ENCODE assay signal across 33 cellular contexts in the genomic region with DNA sequence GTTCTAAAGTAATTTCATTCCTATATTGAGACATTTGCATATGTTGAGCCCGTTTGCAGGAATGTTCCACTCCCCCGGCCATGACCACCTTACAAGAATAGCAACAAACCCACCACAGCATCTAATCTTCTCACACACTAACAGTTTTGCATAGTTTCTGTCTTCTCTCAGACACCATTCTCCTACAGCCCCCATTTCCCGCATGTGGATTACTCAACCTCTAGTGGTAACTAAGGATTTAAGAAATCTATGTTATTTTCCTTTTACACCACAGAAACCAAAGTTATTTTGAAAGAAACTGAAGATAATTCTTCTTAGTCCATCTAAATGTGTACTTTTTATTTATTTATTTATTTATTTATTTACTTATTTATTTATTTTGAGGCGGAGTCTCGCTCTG. TPM values are rescaled to one million over a fixed set of nuclear protein-coding genes. Genes with fewer than 3 reads are reported as not detected.
"Had no signal": no experiment of that assay in that cellular context is flagged by ENCODE, and none has a peak within 500 bp of the region (broad histone marks: within the 10 kb centered on the region; RNA-seq: fewer than 3 reads in every experiment).

No MANE protein-coding gene starts in this region.

- H3K36me3 ChIP-seq: brain microvascular endothelial cell, SJCRH30 had no signal

- H3K9me3 ChIP-seq: SJCRH30 had no signal

- H3K4me1 Mint-ChIP-seq: activated CD4-positive, alpha-beta T cell treated with anti-CD3 and anti-CD28 coated beads, Interleukin-2, amount 10 ng/mL, durations not matched to agents 24 days and 14 days; activated naive CD8-positive, alpha-beta T cell treated with anti-CD3 and anti-CD28 coated beads for 36 hours; activated T-helper 17 cell treated with anti-CD3 and anti-CD28 coated beads, Interleukin-2, amount 50 U/mL, for 72 hours had no signal

- ATAC-seq: activated CD8-positive, alpha-beta T cell treated with anti-CD3 and anti-CD28 coated beads for 36 hours; activated T-cell treated with anti-CD3 and anti-CD28 coated beads, Interleukin-2, amount 50 U/mL, for 72 hours; activated T-helper 17 cell treated with anti-CD3 and anti-CD28 coated beads, Interleukin-2, amount 50 U/mL, for 72 hours; K562; Panc1 had no signal

- H3K4me3 Mint-ChIP-seq: activated CD4-positive, alpha-beta T cell treated with anti-CD3 and anti-CD28 coated beads, Interleukin-2, amount 10 ng/mL, durations not matched to agents 24 days and 14 days; activated CD8-positive, alpha-beta T cell treated with anti-CD3 and anti-CD28 coated beads for 36 hours; activated naive CD8-positive, alpha-beta T cell treated with anti-CD3 and anti-CD28 coated beads for 36 hours; activated T-cell treated with anti-CD3 and anti-CD28 coated beads, Interleukin-2, amount 50 U/mL, for 72 hours; activated T-helper 17 cell treated with anti-CD3 and anti-CD28 coated beads, Interleukin-2, amount 50 U/mL, for 72 hours had no signal

- H3K4me1 ChIP-seq: SJCRH30 had no signal

- DNase-seq: activated CD4-positive, alpha-beta T cell treated with anti-CD3 and anti-CD28 coated beads, Interleukin-2, amount 10 ng/mL, durations not matched to agents 24 days and 14 days; activated CD4-positive, alpha-beta T cell treated with anti-CD3 and anti-CD28 coated beads, Interleukin-2, amount 50 U/mL, for 4 hours; activated CD8-positive, alpha-beta T cell treated with anti-CD3 and anti-CD28 coated beads for 36 hours; activated effector memory CD4-positive, alpha-beta T cell treated with anti-CD3 and anti-CD28 coated beads, Interleukin-2, amount 50 U/mL, for 16 hours; activated naive CD4-positive, alpha-beta T cell; activated naive CD4-positive, alpha-beta T cell treated with anti-CD3 and anti-CD28 coated beads, Interleukin-2, amount 50 U/mL, for 16 hours; activated naive CD8-positive, alpha-beta T cell treated with anti-CD3 and anti-CD28 coated beads for 36 hours; activated T-cell treated with anti-CD3 and anti-CD28 coated beads, Interleukin-2, amount 50 U/mL, for 1 hour; activated T-cell treated with anti-CD3 and anti-CD28 coated beads, Interleukin-2, amount 50 U/mL, for 72 hours; amniotic stem cell; aorta; brain microvascular endothelial cell; central memory CD4-positive, alpha-beta T cell; NCI-H1092 treated with DMSO at 0.1 percent for 48 hours; NCI-H1417; NCI-H146; NCI-H187; NCI-H2029 treated with DMSO at 0.1 percent for 48 hours; NCI-H226; NCI-H524 treated with DMSO at 0.1 percent for 48 hours; SHP77; SJCRH30; T1000 had no signal

- H3K4me3 ChIP-seq: K562, SJCRH30, SK-N-MC had no signal

- H3K27me3 ChIP-seq: brain microvascular endothelial cell, SJCRH30 had no signal

- H3K9me3 Mint-ChIP-seq: activated CD4-positive, alpha-beta T cell treated with anti-CD3 and anti-CD28 coated beads, Interleukin-2, amount 10 ng/mL, durations not matched to agents 24 days and 14 days; activated CD8-positive, alpha-beta T cell treated with anti-CD3 and anti-CD28 coated beads for 36 hours; activated naive CD8-positive, alpha-beta T cell treated with anti-CD3 and anti-CD28 coated beads for 36 hours; activated T-cell treated with anti-CD3 and anti-CD28 coated beads, Interleukin-2, amount 50 U/mL, for 72 hours; activated T-helper 17 cell treated with anti-CD3 and anti-CD28 coated beads, Interleukin-2, amount 50 U/mL, for 72 hours had no signal

- H3K36me3 Mint-ChIP-seq: activated naive CD8-positive, alpha-beta T cell treated with anti-CD3 and anti-CD28 coated beads for 36 hours had no signal

- H3K27ac Mint-ChIP-seq: activated CD4-positive, alpha-beta T cell treated with anti-CD3 and anti-CD28 coated beads, Interleukin-2, amount 10 ng/mL, durations not matched to agents 24 days and 14 days; activated CD8-positive, alpha-beta T cell treated with anti-CD3 and anti-CD28 coated beads for 36 hours; activated naive CD8-positive, alpha-beta T cell treated with anti-CD3 and anti-CD28 coated beads for 36 hours; activated T-cell treated with anti-CD3 and anti-CD28 coated beads, Interleukin-2, amount 50 U/mL, for 72 hours; activated T-helper 17 cell treated with anti-CD3 and anti-CD28 coated beads, Interleukin-2, amount 50 U/mL, for 72 hours had no signal

- H3K27ac ChIP-seq: brain microvascular endothelial cell, SJCRH30, SK-N-MC had no signal

RNA-seq across cellular contexts. Expression of a gene that starts 2.3 kb away (rescaled TPM):
- total RNA-seq: activated CD4-positive, alpha-beta T cell treated with anti-CD3 and anti-CD28 coated beads, Interleukin-2, amount 10 ng/mL, durations not matched to agents 24 days and 14 days; activated CD8-positive, alpha-beta memory T cell treated with anti-CD3 and anti-CD28 coated beads for 36 hours; activated CD8-positive, alpha-beta T cell treated with anti-CD3 and anti-CD28 coated beads for 36 hours; activated naive CD8-positive, alpha-beta T cell treated with anti-CD3 and anti-CD28 coated beads for 36 hours; activated T-cell treated with anti-CD3 and anti-CD28 coated beads, Interleukin-2, amount 50 U/mL, for 72 hours; activated T-helper 17 cell treated with anti-CD3 and anti-CD28 coated beads, Interleukin-2, amount 50 U/mL, for 72 hours; M059J; NCI-H460; RPMI7951; SJCRH30; T-helper 1 cell treated with Interleukin-12 subunit alpha and Interleukin-12 subunit beta and Interleukin-4 antibody, amounts not matched to agents 30 ng/mL and 1 ng/mL, for 36 hours; T-helper 2 cell treated with Interferon-gamma antibody and Interleukin-4, amounts not matched to agents 100 ng/mL and 5 ng/mL, for 36 hours had no signal

RNA-seq across cellular contexts. Expression of a gene that starts 39.8 kb away (rescaled TPM):
- total RNA-seq: activated CD4-positive, alpha-beta T cell treated with anti-CD3 and anti-CD28 coated beads, Interleukin-2, amount 10 ng/mL, durations not matched to agents 24 days and 14 days; activated CD8-positive, alpha-beta memory T cell treated with anti-CD3 and anti-CD28 coated beads for 36 hours; activated CD8-positive, alpha-beta T cell treated with anti-CD3 and anti-CD28 coated beads for 36 hours; activated naive CD8-positive, alpha-beta T cell treated with anti-CD3 and anti-CD28 coated beads for 36 hours; activated T-cell treated with anti-CD3 and anti-CD28 coated beads, Interleukin-2, amount 50 U/mL, for 72 hours; activated T-helper 17 cell treated with anti-CD3 and anti-CD28 coated beads, Interleukin-2, amount 50 U/mL, for 72 hours; NCI-H460; RPMI7951; SJCRH30; T-helper 1 cell treated with Interleukin-12 subunit alpha and Interleukin-12 subunit beta and Interleukin-4 antibody, amounts not matched to agents 30 ng/mL and 1 ng/mL, for 36 hours; T-helper 2 cell treated with Interferon-gamma antibody and Interleukin-4, amounts not matched to agents 100 ng/mL and 5 ng/mL, for 36 hours had no signal

RNA-seq across cellular contexts. Expression of a gene that starts 57.8 kb away (rescaled TPM):
- total RNA-seq: activated CD8-positive, alpha-beta memory T cell treated with anti-CD3 and anti-CD28 coated beads for 36 hours; activated CD8-positive, alpha-beta T cell treated with anti-CD3 and anti-CD28 coated beads for 36 hours; activated naive CD8-positive, alpha-beta T cell treated with anti-CD3 and anti-CD28 coated beads for 36 hours; activated T-cell treated with anti-CD3 and anti-CD28 coated beads, Interleukin-2, amount 50 U/mL, for 72 hours; activated T-helper 17 cell treated with anti-CD3 and anti-CD28 coated beads, Interleukin-2, amount 50 U/mL, for 72 hours; M059J; NCI-H460; RPMI7951; SJCRH30; T-helper 1 cell treated with Interleukin-12 subunit alpha and Interleukin-12 subunit beta and Interleukin-4 antibody, amounts not matched to agents 30 ng/mL and 1 ng/mL, for 36 hours; T-helper 2 cell treated with Interferon-gamma antibody and Interleukin-4, amounts not matched to agents 100 ng/mL and 5 ng/mL, for 36 hours had no signal
